In genomic region chr17:65711671-65712276, GRCh38 we compare ENCODE assay signal across 14 cellular contexts.
DNase-seq lines count a peak whose midpoint lies in the region; ATAC-seq and TF ChIP-seq lines count a peak whose summit lies in the region.
"Had no signal": no experiment of that assay in that cellular context is flagged by ENCODE, and none has a peak within 500 bp of the region (broad histone marks: within the 10 kb centered on the region; RNA-seq: fewer than 3 reads in every experiment).

No MANE protein-coding gene starts in this region.

- no peaks in the 10 kb centered on the region for H3K4me1 ChIP-seq in CD4-positive, CD25-positive, alpha-beta regulatory T cell (ENCODE audit: control insufficient read depth, insufficient read depth, low read length, poor library complexity, severe bottlenecking)
- H3K4me1 ChIP-seq in GM23338 (ENCODE audit: insufficient read depth) (peaks cover 12% of the 10 kb centered on the region), mucosa of descending colon (ENCODE audit: low read depth) (no peaks in the 10 kb centered on the region)
- H3K4me1 ChIP-seq: Caco-2, left ventricle myocardium inferior had no signal

- no peak overlapping the region for H3K27ac ChIP-seq in CD4-positive, CD25-positive, alpha-beta regulatory T cell (ENCODE audit: insufficient read depth, low read length, poor library complexity, severe bottlenecking)
- H3K27ac ChIP-seq in GM23338 (ENCODE audit: low read depth) (no peak overlapping the region), brain microvascular endothelial cell (no peak overlapping the region)
- H3K27ac ChIP-seq: GM23248, left ventricle myocardium inferior had no signal

- TF ChIP-seq CTCF in GM23338 (conservative IDR thresholded peaks at IDR 0.05; ENCODE audit: low read depth in 2 of 2) = no peak
- TF ChIP-seq CTCF in mucosa of descending colon (IDR thresholded peaks at IDR 0.05) = no peak
- TF ChIP-seq CTCF in brain microvascular endothelial cell (IDR thresholded peaks at IDR 0.05; ENCODE audit: low read depth, low read length, missing control alignments) = no peak

- H3K27me3 Mint-ChIP-seq in CD4-positive, CD25-positive, alpha-beta regulatory T cell = peaks cover 10% of the 10 kb centered on the region
- no peaks in the 10 kb centered on the region for H3K27me3 Mint-ChIP-seq in GM23338 (ENCODE audit: insufficient read depth, low read depth, poor library complexity)
- no peaks in the 10 kb centered on the region for H3K27me3 Mint-ChIP-seq in activated naive CD8-positive, alpha-beta T cell treated with anti-CD3 and anti-CD28 coated beads for 36 hours

- H3K36me3 Mint-ChIP-seq in CD4-positive, CD25-positive, alpha-beta regulatory T cell = no peaks in the 10 kb centered on the region
- no peaks in the 10 kb centered on the region for H3K36me3 Mint-ChIP-seq in GM23338 (ENCODE audit: low read depth)
- H3K36me3 Mint-ChIP-seq in activated naive CD8-positive, alpha-beta T cell treated with anti-CD3 and anti-CD28 coated beads for 36 hours = no peaks in the 10 kb centered on the region

- no peaks in the 10 kb centered on the region for H3K36me3 ChIP-seq in CD4-positive, CD25-positive, alpha-beta regulatory T cell (ENCODE audit: control insufficient read depth, insufficient read depth, low read length)
- H3K36me3 ChIP-seq in GM23338 (ENCODE audit: insufficient read depth) (no peaks in the 10 kb centered on the region), mucosa of descending colon (ENCODE audit: low read depth) (no peaks in the 10 kb centered on the region), brain microvascular endothelial cell (replicated peaks) (no peaks in the 10 kb centered on the region)
- H3K36me3 ChIP-seq: left ventricle myocardium inferior had no signal

- DNase-seq in CD4-positive, CD25-positive, alpha-beta regulatory T cell = peak in 1 of 3 donors; percentile 53
- DNase-seq in GM23338 (ENCODE audit: low spot score) (no peak), mucosa of descending colon (no peak), NCI-H1417 treated with DMSO at 0.1 percent for 48 hours (lab: John Stamatoyannopoulos, UW) (no peak), brain microvascular endothelial cell (no peak)
- DNase-seq in activated naive CD8-positive, alpha-beta T cell treated with anti-CD3 and anti-CD28 coated beads for 36 hours = no peak
- no peak for DNase-seq in effector CD8-positive, alpha-beta T cell (lab: John Stamatoyannopoulos, UW)
- DNase-seq: Caco-2, GM23248, left ventricle myocardium inferior, MV-4-11, SK-N-SH, substantia nigra had no signal

- H3K4me1 Mint-ChIP-seq in CD4-positive, CD25-positive, alpha-beta regulatory T cell = peaks cover 0 to 18% (median 12%) of the 10 kb centered on the region in 4 donors
- H3K4me1 Mint-ChIP-seq in GM23338 = peaks cover 18% of the 10 kb centered on the region
- H3K4me1 Mint-ChIP-seq in activated naive CD8-positive, alpha-beta T cell treated with anti-CD3 and anti-CD28 coated beads for 36 hours = peaks cover 11% of the 10 kb centered on the region

- H3K4me3 ChIP-seq in CD4-positive, CD25-positive, alpha-beta regulatory T cell (ENCODE audit: low read depth, low read length) = peak overlapping the region; percentile 81
- no peak overlapping the region for H3K4me3 ChIP-seq in GM23338
- no peak overlapping the region for H3K4me3 ChIP-seq in mucosa of descending colon
- H3K4me3 ChIP-seq in brain microvascular endothelial cell (ENCODE audit: low read depth, low read length) = no peak overlapping the region
- H3K4me3 ChIP-seq: GM23248, left ventricle myocardium inferior had no signal

- in situ Hi-C loops in brain microvascular endothelial cell (cut with HindIII; ENCODE audit: low pct_ligation_motif_present, low sequenced_read_pairs) = no loop called here

- H3F3A ChIP-seq in GM23338 (replicated peaks; ENCODE audit: low read depth) = no peaks in the 10 kb centered on the region

- peak overlapping the region; percentile 21 to 50 (median 21) for H3K27ac Mint-ChIP-seq in CD4-positive, CD25-positive, alpha-beta regulatory T cell
- H3K27ac Mint-ChIP-seq in GM23338 = no peak overlapping the region
- H3K27ac Mint-ChIP-seq in activated naive CD8-positive, alpha-beta T cell treated with anti-CD3 and anti-CD28 coated beads for 36 hours = no peak overlapping the region

- no peak overlapping the region for H2AFZ ChIP-seq in GM23338
- H2AFZ ChIP-seq: GM23248 had no signal

- H4K20me1 ChIP-seq in GM23338 (replicated peaks; ENCODE audit: insufficient read depth) = no peaks in the 10 kb centered on the region

- peak overlapping the region; percentile 3 to 89 (median 80) for H3K4me3 Mint-ChIP-seq in CD4-positive, CD25-positive, alpha-beta regulatory T cell
- no peak overlapping the region for H3K4me3 Mint-ChIP-seq in GM23338
- H3K4me3 Mint-ChIP-seq in activated naive CD8-positive, alpha-beta T cell treated with anti-CD3 and anti-CD28 coated beads for 36 hours = peak overlapping the region; percentile 3

- H3K9me2 ChIP-seq in GM23338 (ENCODE audit: insufficient read depth) = 0 out of 2 replicates have a peak, but pooled peaks cover 7% of the 10 kb centered on the region
- H3K9me2 ChIP-seq: SK-N-SH had no signal

- no peaks in the 10 kb centered on the region for H3K27me3 ChIP-seq in CD4-positive, CD25-positive, alpha-beta regulatory T cell (ENCODE audit: control insufficient read depth, insufficient read depth, low read length)
- H3K27me3 ChIP-seq in GM23338 (ENCODE audit: insufficient read depth) = no peaks in the 10 kb centered on the region
- no peaks in the 10 kb centered on the region for H3K27me3 ChIP-seq in brain microvascular endothelial cell (replicated peaks)

- H3K9me3 ChIP-seq in CD4-positive, CD25-positive, alpha-beta regulatory T cell (ENCODE audit: control insufficient read depth in 2 of 2, low read length in 2 of 2) = no peaks in the 10 kb centered on the region
- no peaks in the 10 kb centered on the region for H3K9me3 ChIP-seq in mucosa of descending colon
- H3K9me3 ChIP-seq: Caco-2, left ventricle myocardium inferior, SK-N-SH had no signal

- peaks cover 0 to 2% (median 0%) of the 10 kb centered on the region in 7 donors for H3K9me3 Mint-ChIP-seq in CD4-positive, CD25-positive, alpha-beta regulatory T cell
- no peaks in the 10 kb centered on the region for H3K9me3 Mint-ChIP-seq in GM23338
- H3K9me3 Mint-ChIP-seq in activated naive CD8-positive, alpha-beta T cell treated with anti-CD3 and anti-CD28 coated beads for 36 hours = no peaks in the 10 kb centered on the region

- intact Hi-C loops in mucosa of descending colon (cut with DNase I, micrococcal nuclease) = no loop called here

- ATAC-seq in CD4-positive, CD25-positive, alpha-beta regulatory T cell (ENCODE audit: low read depth in 2 of 2) = peak in 1 of 2 donors; percentile 44
- ATAC-seq in GM23338 (peak; percentile 72), mucosa of descending colon (peak; percentile 74), HG02840 (IDR thresholded peaks at IDR 0.05; ENCODE audit: low FRiP score, unreplicated experiment) (no peak)

- H3K4me2 ChIP-seq in GM23338 = 0 out of 2 replicates have a peak overlapping the region, but pooled peaks have one; percentile 39
- H3K4me2 ChIP-seq: SK-N-SH had no signal

- no peaks in the 10 kb centered on the region for H3K79me2 ChIP-seq in GM23338 (replicated peaks; ENCODE audit: insufficient read depth)

TF ChIP-seq in GM23338, 12 proteins besides CTCF, POLR2A, EP300 and RAD21 (continues in another document):
- no peak for TF ChIP-seq EZH2 (IDR thresholded peaks at IDR 0.05; ENCODE audit: low read depth, unreplicated experiment)
- TF ChIP-seq ETS1 (IDR thresholded peaks at IDR 0.05) = no peak
- TF ChIP-seq CREB1 (CRISPR knock-in tag; IDR thresholded peaks at IDR 0.05; ENCODE audit: low read depth) = no peak

Comparison
In these comparisons a context has a peak if more than half of its experiments do, and no peak if none do; other contexts are left out.
1. H3K27ac Mint-ChIP-seq: peak in CD4-positive, CD25-positive, alpha-beta regulatory T cell (3 of 3); none in GM23338 (single experiment) and activated naive CD8-positive, alpha-beta T cell treated with anti-CD3 and anti-CD28 coated beads for 36 hours (single experiment).